In the genomic region with DNA sequence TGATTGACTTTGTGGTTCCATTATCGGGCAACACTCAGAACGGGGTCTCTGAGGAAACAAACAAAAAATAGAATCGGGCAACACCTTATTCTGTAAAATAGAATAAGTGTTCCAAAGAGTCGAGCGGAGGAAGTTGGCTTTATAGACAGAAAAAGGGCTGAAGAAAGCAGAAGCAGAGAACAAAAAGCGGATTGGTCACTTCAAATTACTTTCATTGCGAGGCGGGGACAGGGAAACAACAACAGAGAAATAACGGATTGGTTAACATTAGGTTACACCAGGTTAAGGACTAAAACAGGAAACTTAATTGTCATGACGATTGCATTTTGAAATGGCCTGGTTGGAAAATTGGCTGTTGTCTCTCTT, we compare ENCODE assay signal across 8 cellular contexts.
DNase-seq lines count a peak whose midpoint lies in the region; ATAC-seq and TF ChIP-seq lines count a peak whose summit lies in the region.

No MANE protein-coding gene starts in this region.

- no peaks in the 10 kb centered on the region for H3K27me3 Mint-ChIP-seq in stimulated activated naive CD8-positive, alpha-beta T cell treated with anti-CD3 and anti-CD28 coated beads, Interleukin-15, amount 100 ng/mL, for 72 hours

- H3K27ac Mint-ChIP-seq in stimulated activated naive CD8-positive, alpha-beta T cell treated with anti-CD3 and anti-CD28 coated beads, Interleukin-15, amount 100 ng/mL, for 72 hours = peak overlapping the region; percentile 98 to 100

- H3K27me3 ChIP-seq in layer of hippocampus (ENCODE audit: control insufficient read depth, insufficient read depth, low read length) = no peaks in the 10 kb centered on the region

- H3K27ac ChIP-seq in layer of hippocampus (ENCODE audit: low read depth, low read length) = peak overlapping the region; percentile 97

- peak; percentile 43 for DNase-seq in NCI-H510A treated with DMSO at 0.1 percent for 48 hours (lab: John Stamatoyannopoulos, UW)
- no peak for DNase-seq in NCI-H510A (lab: John Stamatoyannopoulos, UW)
- DNase-seq in RPMI8226 = peak; percentile 22
- peak; percentile 74 for DNase-seq in choroid plexus epithelial cell (ENCODE audit: low read depth)
- peak in 1 of 2 donors; percentile 41 for DNase-seq in stimulated activated naive CD8-positive, alpha-beta T cell treated with anti-CD3 and anti-CD28 coated beads, Interleukin-15, amount 100 ng/mL, for 72 hours

- no peak for TF ChIP-seq CTCF in choroid plexus epithelial cell (conservative IDR thresholded peaks at IDR 0.05; ENCODE audit: low read depth, low read length)

- peak; percentile 3 for ATAC-seq in HG03025 (IDR thresholded peaks at IDR 0.05; ENCODE audit: low FRiP score, unreplicated experiment)
- peak; percentile 10 for ATAC-seq in stimulated activated naive CD8-positive, alpha-beta T cell treated with anti-CD3 and anti-CD28 coated beads, Interleukin-15, amount 100 ng/mL, for 72 hours
- ATAC-seq in HG02763 (IDR thresholded peaks at IDR 0.05; ENCODE audit: unreplicated experiment) = no peak

- H3K9me3 Mint-ChIP-seq in stimulated activated naive CD8-positive, alpha-beta T cell treated with anti-CD3 and anti-CD28 coated beads, Interleukin-15, amount 100 ng/mL, for 72 hours = peaks cover 0 to 6% of the 10 kb centered on the region in 2 donors

- H3K4me1 Mint-ChIP-seq in stimulated activated naive CD8-positive, alpha-beta T cell treated with anti-CD3 and anti-CD28 coated beads, Interleukin-15, amount 100 ng/mL, for 72 hours = peaks cover 48% of the 10 kb centered on the region

- peak overlapping the region; percentile 62 for H3K4me3 ChIP-seq in choroid plexus epithelial cell (ENCODE audit: low read depth, low read length)

- peak overlapping the region; percentile 92 to 95 for H3K4me3 Mint-ChIP-seq in stimulated activated naive CD8-positive, alpha-beta T cell treated with anti-CD3 and anti-CD28 coated beads, Interleukin-15, amount 100 ng/mL, for 72 hours
